23 cellular contexts compared by ENCODE assay signal in the genomic region with DNA sequence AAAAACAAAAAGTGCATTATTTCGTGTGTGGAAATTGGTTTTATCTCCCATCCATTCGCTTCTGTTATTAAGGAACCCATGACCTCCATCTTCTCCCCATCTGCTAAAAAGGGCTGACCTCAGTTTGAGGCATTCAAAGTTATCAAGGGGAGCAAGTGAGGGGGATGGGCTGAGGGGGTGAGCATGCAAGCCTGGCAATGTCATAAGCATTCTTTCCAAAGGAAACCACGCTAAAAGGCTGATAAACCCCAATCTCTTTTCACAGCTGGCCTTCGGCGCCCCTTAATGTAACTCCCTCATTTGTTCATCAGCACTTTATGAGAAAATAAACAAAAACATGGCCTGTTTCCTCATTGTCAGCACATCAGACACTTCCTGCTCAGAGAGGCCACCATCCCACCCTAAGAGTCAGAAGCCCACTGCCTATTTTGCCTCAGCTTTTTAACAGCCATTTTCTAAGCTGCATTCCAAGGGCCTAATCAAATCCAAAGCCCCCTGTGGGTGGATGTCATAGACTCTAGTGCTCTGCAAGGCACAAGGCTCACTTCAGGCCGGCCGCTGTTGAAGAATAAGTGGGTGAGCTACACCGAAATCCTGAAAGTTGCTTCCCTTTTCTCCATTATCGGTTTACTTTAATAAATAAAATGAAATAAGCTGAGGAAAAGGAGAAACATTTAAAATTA.
DNase-seq lines count a peak whose midpoint lies in the region; ATAC-seq and TF ChIP-seq lines count a peak whose summit lies in the region.
"Had no signal": no experiment of that assay in that cellular context is flagged by ENCODE, and none has a peak within 500 bp of the region (broad histone marks: within the 10 kb centered on the region; RNA-seq: fewer than 3 reads in every experiment).

No MANE protein-coding gene starts in this region.

- POLR2A ChIA-PET in A673 (lab: Charles Lee; ENCODE audit: low non-redundant PET), result no interaction called here

- H3K36me3 ChIP-seq in GM23338 (ENCODE audit: insufficient read depth) (no peaks in the 10 kb centered on the region), A673 (ENCODE audit: insufficient read depth, low read length, poor library complexity, severe bottlenecking) (no peaks in the 10 kb centered on the region)
- H3K36me3 ChIP-seq: BE2C had no signal

- H3K9me3 ChIP-seq in A673 (ENCODE audit: low read depth, low read length, poor library complexity, severe bottlenecking), result no peaks in the 10 kb centered on the region
- H3K9me3 ChIP-seq: BE2C had no signal

- no peaks in the 10 kb centered on the region for H3K79me2 ChIP-seq in GM23338 (replicated peaks; ENCODE audit: insufficient read depth)

- BruUV-seq in A673 (replicated peaks; lab: Mats Ljungman, UMichigan), result no TSS peak

- H2AFZ ChIP-seq in GM23338, result peak overlapping the region; percentile 76

- H3K27ac ChIP-seq in GM23338 (ENCODE audit: low read depth) (no peak overlapping the region), A673 (ENCODE audit: low read depth, low read length, poor library complexity, severe bottlenecking) (no peak overlapping the region)

- H3K4me1 ChIP-seq in GM23338 (ENCODE audit: insufficient read depth) (peaks cover 18% of the 10 kb centered on the region), A673 (ENCODE audit: insufficient read depth, low read length, poor library complexity, severe bottlenecking) (no peaks in the 10 kb centered on the region)
- H3K4me1 ChIP-seq: BE2C had no signal

- H3K27me3 Mint-ChIP-seq in GM23338 (ENCODE audit: insufficient read depth, low read depth, poor library complexity), result peaks cover 2% of the 10 kb centered on the region
- no peaks in the 10 kb centered on the region for H3K27me3 Mint-ChIP-seq in mesothelial cell of epicardium (ENCODE audit: low read depth)
- H3K27me3 Mint-ChIP-seq in stimulated activated memory B cell treated with anti-CD40 and anti-IgM and Interleukin-4, amounts not matched to agents 10 μg/mL and 1 μg/mL and 100 μg/mL, for 72 hours, result no peaks in the 10 kb centered on the region

- H3K27ac Mint-ChIP-seq in GM23338 (no peak overlapping the region), mesothelial cell of epicardium (peak overlapping the region; percentile 36)
- H3K27ac Mint-ChIP-seq in stimulated activated memory B cell treated with anti-CD40 and anti-IgM and Interleukin-4, amounts not matched to agents 10 μg/mL and 1 μg/mL and 100 μg/mL, for 72 hours, result no peak overlapping the region
- H3K27ac Mint-ChIP-seq: CD4-positive, alpha-beta T cell had no signal

- H3K4me3 Mint-ChIP-seq in GM23338 (no peak overlapping the region), mesothelial cell of epicardium (no peak overlapping the region)
- no peak overlapping the region for H3K4me3 Mint-ChIP-seq in stimulated activated memory B cell treated with anti-CD40 and anti-IgM and Interleukin-4, amounts not matched to agents 10 μg/mL and 1 μg/mL and 100 μg/mL, for 72 hours
- H3K4me3 Mint-ChIP-seq: CD4-positive, alpha-beta T cell had no signal

- DNase-seq in GM23338 (ENCODE audit: low spot score) (peak; percentile 43), UCSD-AML1 (lab: John Stamatoyannopoulos, UW; ENCODE audit: unreplicated experiment) (peak; percentile 52), erythroblast (lab: John Stamatoyannopoulos, UW) (peak; percentile 9 to 26), mesothelial cell of epicardium (ENCODE audit: low spot score in 2 of 2, unreplicated experiment in 2 of 2) (no peak), superior temporal gyrus (ENCODE audit: extremely low spot score) (no peak), A673 (ENCODE audit: low spot score) (no peak)
- no peak for DNase-seq in activated T-cell treated with anti-CD3 and anti-CD28 coated beads, Interleukin-2, amount 50 U/mL, for 48 hours
- DNase-seq: BE2C; CD4-positive, alpha-beta T cell; DMS153; GDM1; GOT3; KG1; MV-4-11; NCI-H187; NCI-H2107; NCI-H2227 treated with DMSO at 0.1 percent for 48 hours; NCI-H510A treated with DMSO at 0.1 percent for 48 hours; NCI-H82; PC-3; RPMI8226; SHP77 treated with DMSO at 0.1 percent for 48 hours had no signal

- ATAC-seq in GM23338, result peak; percentile 65
- no peak for ATAC-seq in stimulated activated memory B cell treated with anti-CD40 and anti-IgM and Interleukin-4, amounts not matched to agents 10 μg/mL and 1 μg/mL and 100 μg/mL, for 72 hours
- ATAC-seq: PC-3 had no signal

- TF ChIP-seq CTCF in GM23338 (conservative IDR thresholded peaks at IDR 0.05; ENCODE audit: low read depth in 2 of 2), result no peak
- no peak for TF ChIP-seq CTCF in mesothelial cell of epicardium (IDR thresholded peaks at IDR 0.05; ENCODE audit: unreplicated experiment)
- TF ChIP-seq CTCF in A673 (conservative IDR thresholded peaks at IDR 0.05; ENCODE audit: low read depth, low read length), result no peak

- H3K9me2 ChIP-seq in GM23338 (ENCODE audit: insufficient read depth), result no peaks in the 10 kb centered on the region

- H3F3A ChIP-seq in GM23338 (replicated peaks; ENCODE audit: low read depth), result no peaks in the 10 kb centered on the region

- H4K20me1 ChIP-seq in GM23338 (replicated peaks; ENCODE audit: insufficient read depth), result no peaks in the 10 kb centered on the region

- CTCF ChIA-PET in A673 (lab: Charles Lee), result no interaction called here

- H3K27me3 ChIP-seq in GM23338 (ENCODE audit: insufficient read depth) (no peaks in the 10 kb centered on the region), A673 (replicated peaks; ENCODE audit: insufficient read depth, low read depth, low read length, poor library complexity) (no peaks in the 10 kb centered on the region)
- H3K27me3 ChIP-seq: BE2C had no signal

- H3K36me3 Mint-ChIP-seq in GM23338 (ENCODE audit: low read depth) (no peaks in the 10 kb centered on the region), mesothelial cell of epicardium (no peaks in the 10 kb centered on the region)
- no peaks in the 10 kb centered on the region for H3K36me3 Mint-ChIP-seq in stimulated activated memory B cell treated with anti-CD40 and anti-IgM and Interleukin-4, amounts not matched to agents 10 μg/mL and 1 μg/mL and 100 μg/mL, for 72 hours

- H3K4me3 ChIP-seq in GM23338 (no peak overlapping the region), A673 (ENCODE audit: low read depth, low read length, poor library complexity, severe bottlenecking) (no peak overlapping the region)

- TF ChIP-seq POLR2A in erythroblast (IDR thresholded peaks at IDR 0.05; ENCODE audit: low read length), result no peak

- intact Hi-C loops in A673 (cut with micrococcal nuclease; ENCODE audit: unreplicated experiment), result no loop called here

- H3K4me1 Mint-ChIP-seq in GM23338, result peaks cover 25% of the 10 kb centered on the region
- H3K4me1 Mint-ChIP-seq in mesothelial cell of epicardium, result peaks cover 66% of the 10 kb centered on the region
- H3K4me1 Mint-ChIP-seq in stimulated activated memory B cell treated with anti-CD40 and anti-IgM and Interleukin-4, amounts not matched to agents 10 μg/mL and 1 μg/mL and 100 μg/mL, for 72 hours, result no peaks in the 10 kb centered on the region

- no peaks in the 10 kb centered on the region for H3K9me3 Mint-ChIP-seq in GM23338
- no peaks in the 10 kb centered on the region for H3K9me3 Mint-ChIP-seq in mesothelial cell of epicardium
- no peaks in the 10 kb centered on the region for H3K9me3 Mint-ChIP-seq in stimulated activated memory B cell treated with anti-CD40 and anti-IgM and Interleukin-4, amounts not matched to agents 10 μg/mL and 1 μg/mL and 100 μg/mL, for 72 hours
- H3K9me3 Mint-ChIP-seq: CD4-positive, alpha-beta T cell had no signal

- 0 out of 2 replicates have a peak overlapping the region, but pooled peaks have one; percentile 7 for H3K4me2 ChIP-seq in GM23338

TF ChIP-seq in GM23338, 12 proteins besides CTCF, POLR2A, EP300 and RAD21 (continues in another document):
- TF ChIP-seq STAT1 (IDR thresholded peaks at IDR 0.05; ENCODE audit: unreplicated experiment), result no peak
- no peak for TF ChIP-seq POLR2AphosphoS5 (IDR thresholded peaks at IDR 0.05; ENCODE audit: low read depth)
- TF ChIP-seq REST (IDR thresholded peaks at IDR 0.05; ENCODE audit: unreplicated experiment), result no peak

Comparison
In these comparisons a context has a peak if more than half of its experiments do, and no peak if none do; other contexts are left out.
1. DNase-seq: peak in GM23338 (single experiment), UCSD-AML1 (single experiment) and erythroblast (2 of 2); none in mesothelial cell of epicardium (0 of 2), superior temporal gyrus (single experiment), A673 (single experiment) and activated T-cell treated with anti-CD3 and anti-CD28 coated beads, Interleukin-2, amount 50 U/mL, for 48 hours (0 of 2).